Comparison of ENCODE assay signal across 20 cellular contexts in the genomic region with DNA sequence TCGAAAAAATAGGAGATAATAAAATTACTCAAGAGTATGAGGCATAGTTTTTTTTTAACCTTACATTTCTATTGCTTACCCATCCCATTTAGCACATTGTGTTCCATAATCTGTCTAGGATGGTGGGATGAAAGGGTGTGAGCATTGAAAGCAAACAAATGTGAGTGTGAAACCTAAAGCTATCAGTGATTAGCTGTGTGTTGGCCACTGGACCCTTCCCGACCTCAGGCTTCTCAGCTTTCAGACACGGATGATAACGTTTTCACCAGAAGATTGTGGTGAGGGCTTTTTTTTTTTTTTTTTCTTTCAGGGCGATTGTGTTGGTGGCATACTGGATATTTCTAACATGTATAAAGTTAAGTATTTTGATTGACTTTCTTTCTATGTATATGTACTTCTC.
"Had no signal": no experiment of that assay in that cellular context is flagged by ENCODE, and none has a peak within 500 bp of the region (broad histone marks: within the 10 kb centered on the region; RNA-seq: fewer than 3 reads in every experiment).

No MANE protein-coding gene starts in this region.

- ATAC-seq: Panc1, PC-3 had no signal

- H3K9me3 ChIP-seq: MG63, SK-N-SH had no signal

- H3K27ac ChIP-seq: RWPE1 had no signal

- H3K9ac ChIP-seq: SK-N-SH had no signal

- H3K9me2 ChIP-seq: SK-N-SH had no signal

- DNase-seq: KBM-7, MG63, NCI-H1092, NCI-H1105 treated with DMSO at 0.1 percent for 48 hours, NCI-H1417 treated with DMSO at 0.1 percent for 48 hours, NCI-H1694, NCI-H187 treated with DMSO at 0.1 percent for 48 hours, NCI-H2029 treated with DMSO at 0.1 percent for 48 hours, NCI-H2171 treated with DMSO at 0.1 percent for 48 hours, NCI-H345, NCI-H446 treated with DMSO at 0.1 percent for 48 hours, NCI-H510A treated with DMSO at 0.1 percent for 48 hours, NCI-H526, NCI-H774, PC-3, SHP77, SK-N-SH, SW 1271 had no signal

- H3K4me2 ChIP-seq: SK-N-SH had no signal

- H3K36me3 ChIP-seq: MG63 had no signal

- H3K27me3 ChIP-seq: MG63 had no signal

- H3K4me3 ChIP-seq: MG63 had no signal
